1 cellular context compared by ENCODE assay signal in the genomic region with DNA sequence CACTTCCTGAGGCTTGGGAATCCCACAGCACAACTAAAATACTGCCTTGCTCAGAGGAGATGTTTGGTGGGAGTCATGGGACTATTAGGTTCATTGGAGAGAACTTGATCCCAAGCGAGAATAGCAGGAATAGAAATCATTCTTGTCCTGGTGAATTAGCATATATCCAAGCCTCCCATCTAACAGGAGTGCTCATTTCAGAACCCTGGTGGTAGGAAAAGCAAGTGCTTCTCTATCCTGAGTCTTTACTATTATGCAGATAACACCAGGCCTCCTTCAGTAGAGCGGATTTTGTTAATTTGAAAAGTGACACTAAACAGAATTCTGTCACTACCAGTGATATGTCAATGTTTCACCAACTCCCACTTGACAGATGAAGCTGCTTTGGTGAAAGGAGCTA.
TF ChIP-seq lines count a peak whose summit lies in the region.

No MANE protein-coding gene starts in this region.

TF ChIP-seq in HepG2, 621 proteins besides CTCF, POLR2A, EP300 and RAD21 (continued from another document):
- TF ChIP-seq, protein P1, sequence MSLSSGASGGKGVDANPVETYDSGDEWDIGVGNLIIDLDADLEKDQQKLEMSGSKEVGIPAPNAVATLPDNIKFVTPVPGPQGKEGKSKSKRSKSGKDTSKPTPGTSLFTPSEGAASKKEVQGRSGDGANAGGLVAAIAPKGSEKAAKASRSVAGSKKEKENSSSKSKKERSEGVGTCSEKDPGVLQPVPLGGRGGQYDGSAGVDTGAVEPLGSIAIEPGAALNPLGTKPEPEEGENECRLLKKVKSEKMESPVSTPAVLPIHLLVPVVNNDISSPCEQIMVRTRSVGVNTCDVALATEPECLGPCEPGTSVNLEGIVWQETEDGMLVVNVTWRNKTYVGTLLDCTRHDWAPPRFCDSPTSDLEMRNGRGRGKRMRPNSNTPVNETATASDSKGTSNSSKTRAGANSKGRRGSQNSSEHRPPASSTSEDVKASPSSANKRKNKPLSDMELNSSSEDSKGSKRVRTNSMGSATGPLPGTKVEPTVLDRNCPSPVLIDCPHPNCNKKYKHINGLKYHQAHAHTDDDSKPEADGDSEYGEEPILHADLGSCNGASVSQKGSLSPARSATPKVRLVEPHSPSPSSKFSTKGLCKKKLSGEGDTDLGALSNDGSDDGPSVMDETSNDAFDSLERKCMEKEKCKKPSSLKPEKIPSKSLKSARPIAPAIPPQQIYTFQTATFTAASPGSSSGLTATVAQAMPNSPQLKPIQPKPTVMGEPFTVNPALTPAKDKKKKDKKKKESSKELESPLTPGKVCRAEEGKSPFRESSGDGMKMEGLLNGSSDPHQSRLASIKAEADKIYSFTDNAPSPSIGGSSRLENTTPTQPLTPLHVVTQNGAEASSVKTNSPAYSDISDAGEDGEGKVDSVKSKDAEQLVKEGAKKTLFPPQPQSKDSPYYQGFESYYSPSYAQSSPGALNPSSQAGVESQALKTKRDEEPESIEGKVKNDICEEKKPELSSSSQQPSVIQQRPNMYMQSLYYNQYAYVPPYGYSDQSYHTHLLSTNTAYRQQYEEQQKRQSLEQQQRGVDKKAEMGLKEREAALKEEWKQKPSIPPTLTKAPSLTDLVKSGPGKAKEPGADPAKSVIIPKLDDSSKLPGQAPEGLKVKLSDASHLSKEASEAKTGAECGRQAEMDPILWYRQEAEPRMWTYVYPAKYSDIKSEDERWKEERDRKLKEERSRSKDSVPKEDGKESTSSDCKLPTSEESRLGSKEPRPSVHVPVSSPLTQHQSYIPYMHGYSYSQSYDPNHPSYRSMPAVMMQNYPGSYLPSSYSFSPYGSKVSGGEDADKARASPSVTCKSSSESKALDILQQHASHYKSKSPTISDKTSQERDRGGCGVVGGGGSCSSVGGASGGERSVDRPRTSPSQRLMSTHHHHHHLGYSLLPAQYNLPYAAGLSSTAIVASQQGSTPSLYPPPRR (CRISPR knock-in tag; IDR thresholded peaks at IDR 0.05; ENCODE audit: borderline replicate concordance): no peak
- TF ChIP-seq BORCS8-MEF2B (CRISPR knock-in tag; IDR thresholded peaks at IDR 0.05) (no peak), ZNF747 (CRISPR knock-in tag; IDR thresholded peaks at IDR 0.05; ENCODE audit: borderline replicate concordance) (no peak), REXO4 (CRISPR knock-in tag; IDR thresholded peaks at IDR 0.05; ENCODE audit: borderline replicate concordance) (no peak), TBX2 (CRISPR knock-in tag; IDR thresholded peaks at IDR 0.05; ENCODE audit: borderline replicate concordance) (no peak)
- TF ChIP-seq, protein P2, sequence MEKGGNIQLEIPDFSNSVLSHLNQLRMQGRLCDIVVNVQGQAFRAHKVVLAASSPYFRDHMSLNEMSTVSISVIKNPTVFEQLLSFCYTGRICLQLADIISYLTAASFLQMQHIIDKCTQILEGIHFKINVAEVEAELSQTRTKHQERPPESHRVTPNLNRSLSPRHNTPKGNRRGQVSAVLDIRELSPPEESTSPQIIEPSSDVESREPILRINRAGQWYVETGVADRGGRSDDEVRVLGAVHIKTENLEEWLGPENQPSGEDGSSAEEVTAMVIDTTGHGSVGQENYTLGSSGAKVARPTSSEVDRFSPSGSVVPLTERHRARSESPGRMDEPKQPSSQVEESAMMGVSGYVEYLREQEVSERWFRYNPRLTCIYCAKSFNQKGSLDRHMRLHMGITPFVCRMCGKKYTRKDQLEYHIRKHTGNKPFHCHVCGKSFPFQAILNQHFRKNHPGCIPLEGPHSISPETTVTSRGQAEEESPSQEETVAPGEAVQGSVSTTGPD (CRISPR knock-in tag; IDR thresholded peaks at IDR 0.05): no peak
- TF ChIP-seq, protein P3, sequence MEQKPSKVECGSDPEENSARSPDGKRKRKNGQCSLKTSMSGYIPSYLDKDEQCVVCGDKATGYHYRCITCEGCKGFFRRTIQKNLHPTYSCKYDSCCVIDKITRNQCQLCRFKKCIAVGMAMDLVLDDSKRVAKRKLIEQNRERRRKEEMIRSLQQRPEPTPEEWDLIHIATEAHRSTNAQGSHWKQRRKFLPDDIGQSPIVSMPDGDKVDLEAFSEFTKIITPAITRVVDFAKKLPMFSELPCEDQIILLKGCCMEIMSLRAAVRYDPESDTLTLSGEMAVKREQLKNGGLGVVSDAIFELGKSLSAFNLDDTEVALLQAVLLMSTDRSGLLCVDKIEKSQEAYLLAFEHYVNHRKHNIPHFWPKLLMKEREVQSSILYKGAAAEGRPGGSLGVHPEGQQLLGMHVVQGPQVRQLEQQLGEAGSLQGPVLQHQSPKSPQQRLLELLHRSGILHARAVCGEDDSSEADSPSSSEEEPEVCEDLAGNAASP (CRISPR knock-in tag; IDR thresholded peaks at IDR 0.05; ENCODE audit: borderline replicate concordance): no peak
